ENCODE assay signal across 10 cellular contexts in genomic region chr19:41144403-41144802, GRCh38. TPM values are rescaled to one million over a fixed set of nuclear protein-coding genes. Genes with fewer than 3 reads are reported as not detected.
DNase-seq lines count a peak whose midpoint lies in the region; ATAC-seq and TF ChIP-seq lines count a peak whose summit lies in the region.
"Had no signal": no experiment of that assay in that cellular context is flagged by ENCODE, and none has a peak within 500 bp of the region (broad histone marks: within the 10 kb centered on the region; RNA-seq: fewer than 3 reads in every experiment).

No MANE protein-coding gene starts in this region.

- POLR2A ChIA-PET in WTC11 (lab: Charles Lee): interaction anchor here (0.6 to 0.7 kb wide), 4 partner anchors 18 to 368 kb away, joined by 3 to 5 read pairs (median 4); no protein-coding TSS in a partner anchor

- no peaks in the 10 kb centered on the region; the same call in 1 of the 2 replicates for H3K27me3 Mint-ChIP-seq in WTC11 (ENCODE audit: low read depth)

- peak; percentile 33 for DNase-seq in NCI-H1436 (lab: John Stamatoyannopoulos, UW)
- no peak for DNase-seq in NCI-H1436 treated with DMSO at 0.1 percent for 48 hours (lab: John Stamatoyannopoulos, UW)
- DNase-seq in NCI-H2171 treated with DMSO at 0.1 percent for 48 hours (lab: John Stamatoyannopoulos, UW): peak; percentile 59
- peak; percentile 90 for DNase-seq in WTC11 (ENCODE audit: low spot score)
- DNase-seq in cardiac fibroblast (ENCODE audit: low read depth in 2 of 2): peak; percentile 90
- peak; percentile 26 for DNase-seq in kidney epithelial cell (ENCODE audit: low read depth)
- peak; percentile 82 for DNase-seq in stimulated activated CD4-positive, alpha-beta T cell treated with anti-CD3 and anti-CD28 coated beads, Interleukin-2, amount 100 ng/mL, for 4 hours (ENCODE audit: low read depth)

- TF ChIP-seq CTCF in WTC11 (IDR thresholded peaks at IDR 0.05): peak; percentile 75
- peak; percentile 89 for TF ChIP-seq CTCF in cardiac fibroblast (IDR thresholded peaks at IDR 0.05; ENCODE audit: low read depth, low read length)
- TF ChIP-seq CTCF in kidney epithelial cell (IDR thresholded peaks at IDR 0.05; ENCODE audit: insufficient read depth, low read length, poor library complexity, severe bottlenecking): peak; percentile 72

- H3K36me3 Mint-ChIP-seq in WTC11: peaks cover 7% of the 10 kb centered on the region

- H3K27me3 ChIP-seq in kidney epithelial cell (ENCODE audit: control insufficient read depth, insufficient read depth, low read length): no peaks in the 10 kb centered on the region
- H3K27me3 ChIP-seq: BLaER1 treated with 17β-estradiol and CSF1 and Interleukin-3, amounts not matched to agents 10 nM and 100 nM had no signal

- ATAC-seq in WTC11: peak; percentile 89
- no peak for ATAC-seq in GM18858 (IDR thresholded peaks at IDR 0.05; ENCODE audit: unreplicated experiment)

- H3K4me3 ChIP-seq in cardiac fibroblast (replicated peaks in 1 of 2; ENCODE audit: low read depth in 2 of 2, low read length in 2 of 2) (no peak overlapping the region), kidney epithelial cell (ENCODE audit: low read depth, low read length) (no peak overlapping the region)
- H3K4me3 ChIP-seq: BLaER1 treated with 17β-estradiol and CSF1 and Interleukin-3, amounts not matched to agents 10 nM and 100 nM had no signal

- H3K9me3 Mint-ChIP-seq in WTC11: peaks cover 19% of the 10 kb centered on the region

- H3K4me3 Mint-ChIP-seq in WTC11: no peak overlapping the region

- no peaks in the 10 kb centered on the region for H3K4me1 Mint-ChIP-seq in WTC11

- CTCF ChIA-PET in WTC11 (lab: Charles Lee): interaction anchor here (0.6 to 2.4 kb wide), 38 partner anchors 11 to 612 kb away, joined by 3 to 20 read pairs (median 4); partner anchors contain the start of genes CYP2S1, EGLN2 and RAB4B

- no peak overlapping the region for H3K27ac Mint-ChIP-seq in WTC11

- no peaks in the 10 kb centered on the region for H3K36me3 ChIP-seq in kidney epithelial cell (ENCODE audit: control insufficient read depth, insufficient read depth, low read length)
- H3K36me3 ChIP-seq: BLaER1 treated with 17β-estradiol and CSF1 and Interleukin-3, amounts not matched to agents 10 nM and 100 nM had no signal

TF ChIP-seq in WTC11, 78 proteins besides CTCF, POLR2A, EP300 and RAD21:
- TF ChIP-seq OVOL2 (CRISPR knock-in tag; IDR thresholded peaks at IDR 0.05; ENCODE audit: borderline replicate concordance) (no peak), SP1 (CRISPR knock-in tag; conservative IDR thresholded peaks at IDR 0.05) (no peak), SMAD3 (CRISPR knock-in tag; IDR thresholded peaks at IDR 0.05; ENCODE audit: borderline replicate concordance) (no peak), MXD4 (CRISPR knock-in tag; IDR thresholded peaks at IDR 0.05; ENCODE audit: borderline replicate concordance) (no peak), AR (CRISPR knock-in tag; IDR thresholded peaks at IDR 0.05) (no peak), CBFB (CRISPR knock-in tag; IDR thresholded peaks at IDR 0.05; ENCODE audit: low read depth) (no peak), TEAD1 (CRISPR knock-in tag; IDR thresholded peaks at IDR 0.05) (no peak), E2F5 (CRISPR knock-in tag; IDR thresholded peaks at IDR 0.05) (no peak), IRF1 (CRISPR knock-in tag; IDR thresholded peaks at IDR 0.05) (no peak), NR1H2 (CRISPR knock-in tag; IDR thresholded peaks at IDR 0.05) (no peak), ZNF671 (CRISPR knock-in tag; IDR thresholded peaks at IDR 0.05) (no peak), ZNF425 (CRISPR knock-in tag; conservative IDR thresholded peaks at IDR 0.05) (no peak), MYBL2 (CRISPR knock-in tag; IDR thresholded peaks at IDR 0.05) (no peak), ATF1 (CRISPR knock-in tag; IDR thresholded peaks at IDR 0.05) (no peak), ZNF138 (CRISPR knock-in tag; conservative IDR thresholded peaks at IDR 0.05) (no peak)

RNA-seq across cellular contexts. Expression of gene CYP2F1, which starts 30.2 kb away (rescaled TPM):
- total RNA-seq in WTC11 (2021) (0.24 to 1.3 TPM (median 0.30 TPM) in 3 replicates), kidney epithelial cell (not detected in 2 replicates)
- total RNA-seq: skeletal muscle tissue had no signal

RNA-seq across cellular contexts. Expression of gene CYP2S1, which starts 48.6 kb away (rescaled TPM):
- 173 to 191 TPM (median 188 TPM) in 3 replicates for total RNA-seq in WTC11 (2021)
- 3.1 and 4.9 TPM in 2 replicates for total RNA-seq in kidney epithelial cell

RNA-seq across cellular contexts. Expression of gene CYP2A13, which starts 56.2 kb away (rescaled TPM):
- 0.32 to 0.53 TPM (median 0.48 TPM) in 3 replicates for total RNA-seq in WTC11 (2021)
- total RNA-seq in kidney epithelial cell: not detected in 2 replicates
- total RNA-seq: skeletal muscle tissue had no signal

Comparison
In these comparisons a context has a peak if more than half of its experiments do, and no peak if none do; other contexts are left out.
1. RNA of gene CYP2S1, which starts 48.6 kb away (total RNA-seq): 173 to 191 TPM in WTC11; 3.1 to 4.9 TPM in kidney epithelial cell; every median in the first group is over 10 times any median in the second.
2. Peak in every context shown above with its lines, with median percentiles within 50 percentile points of each other: CTCF ChIP-seq.